18 cellular contexts compared by ENCODE assay signal in the genomic region with DNA sequence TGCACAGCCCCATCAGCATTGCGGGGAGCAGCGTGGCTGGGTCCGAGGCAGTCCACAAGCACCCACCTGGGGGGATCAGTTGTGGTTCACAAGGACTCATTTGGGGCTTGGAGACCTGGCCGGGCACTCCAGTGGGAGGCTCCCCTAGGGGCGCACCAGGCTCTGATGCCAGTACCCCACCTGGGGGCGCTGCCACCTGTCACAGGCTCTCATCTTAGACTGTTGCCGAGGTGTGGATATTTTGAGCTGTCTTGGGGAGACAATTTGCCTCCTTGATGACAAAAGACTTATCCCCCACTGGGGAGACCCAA. TPM values are rescaled to one million over a fixed set of nuclear protein-coding genes. Genes with fewer than 3 reads are reported as not detected.
DNase-seq lines count a peak whose midpoint lies in the region; ATAC-seq, FAIRE-seq and TF ChIP-seq lines count a peak whose summit lies in the region.
"Had no signal": no experiment of that assay in that cellular context is flagged by ENCODE, and none has a peak within 500 bp of the region (broad histone marks: within the 10 kb centered on the region; RNA-seq: fewer than 3 reads in every experiment).

No MANE protein-coding gene starts in this region.

- WGBS in endodermal cell (ENCODE audit: insufficient coverage in 1 of 2, insufficient read length in 1 of 2), 2 experiments, result 92 to 100% methylated on average over 3 to 7 of the region's 7 CpGs

- H3K36me3 ChIP-seq in Loucy (ENCODE audit: insufficient read depth, low read length) (no peaks in the 10 kb centered on the region), endodermal cell (ENCODE audit: control insufficient read depth, insufficient read depth, low read length) (no peaks in the 10 kb centered on the region)

- no peak overlapping the region for H3K4me3 Mint-ChIP-seq in stimulated activated naive CD8-positive, alpha-beta T cell treated with anti-CD3 and anti-CD28 coated beads, Interleukin-15, amount 100 ng/mL, for 72 hours
- H3K4me3 Mint-ChIP-seq in endodermal cell (no peak overlapping the region), nephron progenitor cell (no peak overlapping the region)

- no peak overlapping the region for H3K9ac ChIP-seq in Loucy (ENCODE audit: low read depth, low read length, poor library complexity, severe bottlenecking)
- H3K9ac ChIP-seq in endodermal cell (ENCODE audit: extremely low read depth, low read length, poor library complexity, severe bottlenecking), result no peak overlapping the region

- peak; percentile 34 for DNase-seq in stimulated activated naive CD8-positive, alpha-beta T cell treated with anti-CD3 and anti-CD28 coated beads, Interleukin-15, Interleukin-2, amounts not matched to agents 100 U/mL and 50 U/mL, for 24 hours
- DNase-seq in stimulated activated naive CD8-positive, alpha-beta T cell treated with anti-CD3 and anti-CD28 coated beads, Interleukin-15, amount 100 ng/mL, for 72 hours, result no peak
- DNase-seq in endodermal cell, result peak; percentile 76
- no peak for DNase-seq in NCI-H82 treated with DMSO at 0.1 percent for 48 hours (lab: John Stamatoyannopoulos, UW; ENCODE audit: unreplicated experiment)
- no peak for DNase-seq in nephron progenitor cell
- DNase-seq in GM12891 (ENCODE audit: insufficient read length, low spot score), result no peak
- DNase-seq: activated gamma-delta T cell; CD4-positive, CD25-positive, alpha-beta regulatory T cell; GF-D8; NCI-H2081; small intestine had no signal

- TF ChIP-seq CTCF in Loucy (conservative IDR thresholded peaks at IDR 0.05; ENCODE audit: low read length) (peak; percentile 64), endodermal cell (conservative IDR thresholded peaks at IDR 0.05) (peak; percentile 60), nephron progenitor cell (IDR thresholded peaks at IDR 0.05) (no peak)

- no peak for TF ChIP-seq POLR2A in GM12891 (IDR thresholded peaks at IDR 0.05; ENCODE audit: low read depth, low read length)

- no peaks in the 10 kb centered on the region for H3K79me2 ChIP-seq in Loucy (ENCODE audit: insufficient read depth, low read length)

- ATAC-seq in stimulated activated naive CD8-positive, alpha-beta T cell treated with anti-CD3 and anti-CD28 coated beads, Interleukin-15, Interleukin-2, amounts not matched to agents 100 U/mL and 50 U/mL, for 24 hours, result no peak
- no peak for ATAC-seq in stimulated activated naive CD8-positive, alpha-beta T cell treated with anti-CD3 and anti-CD28 coated beads, Interleukin-15, amount 100 ng/mL, for 72 hours
- ATAC-seq in GM21381 (IDR thresholded peaks at IDR 0.05; ENCODE audit: unreplicated experiment), result no peak
- ATAC-seq: SK-N-SH treated with all-trans-retinoic acid at 6 μM for 48 hours had no signal

- no peaks in the 10 kb centered on the region for H3K9me3 Mint-ChIP-seq in stimulated activated naive CD8-positive, alpha-beta T cell treated with anti-CD3 and anti-CD28 coated beads, Interleukin-15, amount 100 ng/mL, for 72 hours
- H3K9me3 Mint-ChIP-seq in endodermal cell (peaks cover 3% of the 10 kb centered on the region), nephron progenitor cell (peaks cover 10% of the 10 kb centered on the region)
- H3K9me3 Mint-ChIP-seq: CD4-positive, CD25-positive, alpha-beta regulatory T cell; IgD-negative memory B cell had no signal

- H3K4me1 ChIP-seq in Loucy (ENCODE audit: insufficient read depth, low read length, poor library complexity, severe bottlenecking) (no peaks in the 10 kb centered on the region), endodermal cell (ENCODE audit: control insufficient read depth, insufficient read depth, low read length) (peaks cover 8% of the 10 kb centered on the region)

- no peaks in the 10 kb centered on the region for H4K20me1 ChIP-seq in Loucy (ENCODE audit: insufficient read depth, low read length, poor library complexity, severe bottlenecking)

- no peak for FAIRE-seq in GM12891 (lab: Jason Lieb, UNC)
- FAIRE-seq: small intestine had no signal

- no peak overlapping the region for H2AFZ ChIP-seq in Loucy (ENCODE audit: low read length)

- H3K27me3 ChIP-seq in Loucy (ENCODE audit: insufficient read depth, low read length, poor library complexity, severe bottlenecking) (no peaks in the 10 kb centered on the region), endodermal cell (ENCODE audit: control insufficient read depth, insufficient read depth, low read length, poor library complexity, severe bottlenecking) (peaks cover 25% of the 10 kb centered on the region)

- no peak overlapping the region for H3K27ac ChIP-seq in endodermal cell (ENCODE audit: low read depth, low read length)
- H3K27ac ChIP-seq: VCaP had no signal

- no peak overlapping the region for H3K4me2 ChIP-seq in Loucy (ENCODE audit: low read depth, low read length, poor library complexity, severe bottlenecking)

- no peaks in the 10 kb centered on the region for H3K9me2 ChIP-seq in Loucy (replicated peaks; ENCODE audit: low read depth, low read length)

- no peak overlapping the region for H3K4me3 ChIP-seq in Loucy (ENCODE audit: low read length, poor library complexity, severe bottlenecking)
- no peak overlapping the region for H3K4me3 ChIP-seq in endodermal cell (ENCODE audit: low read length)

- H3K27me3 Mint-ChIP-seq in stimulated activated naive CD8-positive, alpha-beta T cell treated with anti-CD3 and anti-CD28 coated beads, Interleukin-15, amount 100 ng/mL, for 72 hours, result peaks cover 32% of the 10 kb centered on the region
- H3K27me3 Mint-ChIP-seq in endodermal cell (ENCODE audit: insufficient read depth) (peaks cover 42% of the 10 kb centered on the region), nephron progenitor cell (ENCODE audit: low read depth, poor library complexity) (peaks cover 53% of the 10 kb centered on the region)

- no peak overlapping the region for H3K27ac Mint-ChIP-seq in stimulated activated naive CD8-positive, alpha-beta T cell treated with anti-CD3 and anti-CD28 coated beads, Interleukin-15, amount 100 ng/mL, for 72 hours
- H3K27ac Mint-ChIP-seq in endodermal cell, result peak overlapping the region; percentile 19
- no peak overlapping the region for H3K27ac Mint-ChIP-seq in nephron progenitor cell

- H3K9me3 ChIP-seq in Loucy (ENCODE audit: insufficient read depth, low read depth, low read length) (no peaks in the 10 kb centered on the region), endodermal cell (ENCODE audit: control insufficient read depth, low read length) (no peaks in the 10 kb centered on the region)

- H3F3A ChIP-seq in Loucy (ENCODE audit: low read depth), result no peaks in the 10 kb centered on the region

- peaks cover 22% of the 10 kb centered on the region for H3K4me1 Mint-ChIP-seq in stimulated activated naive CD8-positive, alpha-beta T cell treated with anti-CD3 and anti-CD28 coated beads, Interleukin-15, amount 100 ng/mL, for 72 hours
- H3K4me1 Mint-ChIP-seq in endodermal cell (peaks cover 15% of the 10 kb centered on the region), nephron progenitor cell (peaks cover 30% of the 10 kb centered on the region)

- no peaks in the 10 kb centered on the region for H3K36me3 Mint-ChIP-seq in endodermal cell (ENCODE audit: low read depth)
- H3K36me3 Mint-ChIP-seq in nephron progenitor cell (ENCODE audit: low read depth), result peaks cover 6% of the 10 kb centered on the region
- H3K36me3 Mint-ChIP-seq: CD4-positive, CD25-positive, alpha-beta regulatory T cell; IgD-negative memory B cell had no signal

TF ChIP-seq in GM12891, 5 proteins besides CTCF, POLR2A, EP300 and RAD21:
- TF ChIP-seq POU2F2 (IDR thresholded peaks at IDR 0.05; ENCODE audit: low read depth, low read length), result no peak
- TF ChIP-seq SPI1 (IDR thresholded peaks at IDR 0.05; ENCODE audit: low read depth, low read length), result no peak
- TF ChIP-seq POLR2AphosphoS5 (IDR thresholded peaks at IDR 0.05; ENCODE audit: low read depth, low read length), result no peak
- TF ChIP-seq PAX5 (IDR thresholded peaks at IDR 0.05; ENCODE audit: insufficient read depth, low read length, severe bottlenecking), result no peak
- no peak for TF ChIP-seq TAF1 (IDR thresholded peaks at IDR 0.05; ENCODE audit: low read depth, low read length)

RNA-seq across cellular contexts. Expression of gene ADRA2B, which starts 3.0 kb away (rescaled TPM):
- 1 to 10 TPM; 2.4 to 3.8 TPM for total RNA-seq in endodermal cell
- polyA plus RNA-seq in endodermal cell (2013, experiment 1 of 2), result 0.96 TPM
- polyA plus RNA-seq in endodermal cell (2013, experiment 2 of 2), result 1.1 TPM
- 0.18 TPM for polyA plus RNA-seq in GM12891 (2012; ENCODE audit: low read depth, missing spikeins)
- polyA plus RNA-seq: CD4-positive, CD25-positive, alpha-beta regulatory T cell; IgD-negative memory B cell; neural cell had no signal

RNA-seq across cellular contexts. Expression of gene ASTL, which starts 25.0 kb away (rescaled TPM):
- not detected for total RNA-seq in endodermal cell
- polyA plus RNA-seq in endodermal cell (2013, experiment 1 of 2), result 0.18 TPM
- polyA plus RNA-seq in endodermal cell (2013, experiment 2 of 2), result not detected
- 1.7 TPM for polyA plus RNA-seq in GM12891 (2012; ENCODE audit: low read depth, missing spikeins)
- total RNA-seq: liver had no signal
- polyA plus RNA-seq: IgD-negative memory B cell, liver, neural cell, small intestine had no signal

RNA-seq across cellular contexts. Expression of gene DUSP2, which starts 31.9 kb away (rescaled TPM):
- 1 to 10 TPM; 1.6 to 2.2 TPM for total RNA-seq in endodermal cell
- polyA plus RNA-seq in endodermal cell (2013, experiment 1 of 2), result 0.82 TPM
- polyA plus RNA-seq in endodermal cell (2013, experiment 2 of 2), result 0.66 TPM
- 84.2 TPM for polyA plus RNA-seq in GM12891 (2012; ENCODE audit: low read depth, missing spikeins)

Comparison
In these comparisons a context has a peak if more than half of its experiments do, and no peak if none do; other contexts are left out.
1. DNase-seq: peak in stimulated activated naive CD8-positive, alpha-beta T cell treated with anti-CD3 and anti-CD28 coated beads, Interleukin-15, Interleukin-2, amounts not matched to agents 100 U/mL and 50 U/mL, for 24 hours (single experiment) and endodermal cell (single experiment); none in stimulated activated naive CD8-positive, alpha-beta T cell treated with anti-CD3 and anti-CD28 coated beads, Interleukin-15, amount 100 ng/mL, for 72 hours (0 of 2), NCI-H82 treated with DMSO at 0.1 percent for 48 hours (single experiment), nephron progenitor cell (single experiment) and GM12891 (single experiment).